ENCODE assay signal across 8 cellular contexts in genomic region chr3:63818282-63819150, GRCh38. TPM values are rescaled to one million over a fixed set of nuclear protein-coding genes. Genes with fewer than 3 reads are reported as not detected.
DNase-seq lines count a peak whose midpoint lies in the region; ATAC-seq and TF ChIP-seq lines count a peak whose summit lies in the region.

No MANE protein-coding gene starts in this region.

- H3K4me3 Mint-ChIP-seq in GM23338: no peak overlapping the region

- H3F3A ChIP-seq in GM23338 (replicated peaks; ENCODE audit: low read depth): no peaks in the 10 kb centered on the region

- H4K20me1 ChIP-seq in GM23338 (replicated peaks; ENCODE audit: insufficient read depth): no peaks in the 10 kb centered on the region

- ATAC-seq in GM23338 (peak; percentile 81), GM18858 (IDR thresholded peaks at IDR 0.05; ENCODE audit: unreplicated experiment) (no peak)

- no peaks in the 10 kb centered on the region for H3K9me2 ChIP-seq in GM23338 (ENCODE audit: insufficient read depth)

- H3K27ac ChIP-seq in GM23338 (ENCODE audit: low read depth) (no peak overlapping the region), iPS DF 6.9 (ENCODE audit: low read length) (no peak overlapping the region)

- DNase-seq in G401 (ENCODE audit: low spot score): peak; percentile 83
- DNase-seq in GM23338 (ENCODE audit: low spot score): peak; percentile 83
- peak; percentile 8 for DNase-seq in NCI-H1048 (lab: John Stamatoyannopoulos, UW)
- peak; percentile 1 for DNase-seq in T-helper 22 cell (ENCODE audit: low read depth)
- DNase-seq in astrocyte of the spinal cord (ENCODE audit: low read depth, low spot score): peak; percentile 65
- DNase-seq in iPS DF 6.9 (ENCODE audit: low read depth, low spot score): peak; percentile 45
- peak; percentile 65 for DNase-seq in stimulated activated CD4-positive, alpha-beta T cell treated with anti-CD3 and anti-CD28 coated beads, Interleukin-15, amount 100 ng/mL, for 24 hours

- H3K79me2 ChIP-seq in GM23338 (replicated peaks; ENCODE audit: insufficient read depth): no peaks in the 10 kb centered on the region

- H3K4me3 ChIP-seq in GM23338: no peak overlapping the region
- H3K4me3 ChIP-seq in astrocyte of the spinal cord (ENCODE audit: low read depth, low read length): no peak overlapping the region
- H3K4me3 ChIP-seq in iPS DF 6.9 (ENCODE audit: low read length): no peak overlapping the region

- peaks cover 17% of the 10 kb centered on the region for H3K4me1 Mint-ChIP-seq in GM23338

- no CpG with 5 or more reads among the region's 10 CpGs for WGBS in iPS DF 6.9 (ENCODE audit: insufficient coverage, insufficient read length)

- no peaks in the 10 kb centered on the region for H3K36me3 ChIP-seq in GM23338 (ENCODE audit: insufficient read depth)
- H3K36me3 ChIP-seq in iPS DF 6.9 (ENCODE audit: control insufficient read depth, insufficient read depth, low read length): no peaks in the 10 kb centered on the region

- TF ChIP-seq CTCF in GM23338 (conservative IDR thresholded peaks at IDR 0.05; ENCODE audit: low read depth in 2 of 2) (peak; percentile 94 to 97), astrocyte of the spinal cord (IDR thresholded peaks at IDR 0.05; ENCODE audit: low read depth, low read length) (peak; percentile 78)

- no peaks in the 10 kb centered on the region for H3K27me3 Mint-ChIP-seq in GM23338 (ENCODE audit: insufficient read depth, low read depth, poor library complexity)

- H3K9me3 ChIP-seq in iPS DF 6.9 (ENCODE audit: control insufficient read depth, insufficient read depth, low read length): no peaks in the 10 kb centered on the region

- no peak overlapping the region for H2AFZ ChIP-seq in GM23338

- no peaks in the 10 kb centered on the region for H3K9me3 Mint-ChIP-seq in GM23338

- no peaks in the 10 kb centered on the region for H3K36me3 Mint-ChIP-seq in GM23338 (ENCODE audit: low read depth)

- no peak overlapping the region for H3K4me2 ChIP-seq in GM23338

- in situ Hi-C loops in G401 (cut with HindIII; ENCODE audit: low sequenced_read_pairs) (no loop called here), astrocyte of the spinal cord (cut with HindIII; ENCODE audit: low sequenced_read_pairs) (no loop called here)

- H3K27ac Mint-ChIP-seq in GM23338: no peak overlapping the region

- H3K4me1 ChIP-seq in GM23338 (ENCODE audit: insufficient read depth): no peaks in the 10 kb centered on the region
- no peaks in the 10 kb centered on the region; the same call in 1 of the 2 replicates for H3K4me1 ChIP-seq in iPS DF 6.9 (ENCODE audit: control insufficient read depth, insufficient read depth, low read length)

- no peaks in the 10 kb centered on the region for H3K27me3 ChIP-seq in GM23338 (ENCODE audit: insufficient read depth)
- H3K27me3 ChIP-seq in iPS DF 6.9 (ENCODE audit: control insufficient read depth, insufficient read depth, low read length): no peaks in the 10 kb centered on the region

TF ChIP-seq in GM23338, 12 proteins besides CTCF, POLR2A, EP300 and RAD21 (continues in another document):
- no peak for TF ChIP-seq EZH2phosphoT487 (IDR thresholded peaks at IDR 0.05; ENCODE audit: unreplicated experiment)
- no peak for TF ChIP-seq CREB1 (CRISPR knock-in tag; IDR thresholded peaks at IDR 0.05; ENCODE audit: low read depth)
- TF ChIP-seq, protein P1, sequence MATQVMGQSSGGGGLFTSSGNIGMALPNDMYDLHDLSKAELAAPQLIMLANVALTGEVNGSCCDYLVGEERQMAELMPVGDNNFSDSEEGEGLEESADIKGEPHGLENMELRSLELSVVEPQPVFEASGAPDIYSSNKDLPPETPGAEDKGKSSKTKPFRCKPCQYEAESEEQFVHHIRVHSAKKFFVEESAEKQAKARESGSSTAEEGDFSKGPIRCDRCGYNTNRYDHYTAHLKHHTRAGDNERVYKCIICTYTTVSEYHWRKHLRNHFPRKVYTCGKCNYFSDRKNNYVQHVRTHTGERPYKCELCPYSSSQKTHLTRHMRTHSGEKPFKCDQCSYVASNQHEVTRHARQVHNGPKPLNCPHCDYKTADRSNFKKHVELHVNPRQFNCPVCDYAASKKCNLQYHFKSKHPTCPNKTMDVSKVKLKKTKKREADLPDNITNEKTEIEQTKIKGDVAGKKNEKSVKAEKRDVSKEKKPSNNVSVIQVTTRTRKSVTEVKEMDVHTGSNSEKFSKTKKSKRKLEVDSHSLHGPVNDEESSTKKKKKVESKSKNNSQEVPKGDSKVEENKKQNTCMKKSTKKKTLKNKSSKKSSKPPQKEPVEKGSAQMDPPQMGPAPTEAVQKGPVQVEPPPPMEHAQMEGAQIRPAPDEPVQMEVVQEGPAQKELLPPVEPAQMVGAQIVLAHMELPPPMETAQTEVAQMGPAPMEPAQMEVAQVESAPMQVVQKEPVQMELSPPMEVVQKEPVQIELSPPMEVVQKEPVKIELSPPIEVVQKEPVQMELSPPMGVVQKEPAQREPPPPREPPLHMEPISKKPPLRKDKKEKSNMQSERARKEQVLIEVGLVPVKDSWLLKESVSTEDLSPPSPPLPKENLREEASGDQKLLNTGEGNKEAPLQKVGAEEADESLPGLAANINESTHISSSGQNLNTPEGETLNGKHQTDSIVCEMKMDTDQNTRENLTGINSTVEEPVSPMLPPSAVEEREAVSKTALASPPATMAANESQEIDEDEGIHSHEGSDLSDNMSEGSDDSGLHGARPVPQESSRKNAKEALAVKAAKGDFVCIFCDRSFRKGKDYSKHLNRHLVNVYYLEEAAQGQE (IDR thresholded peaks at IDR 0.05; ENCODE audit: unreplicated experiment): no peak
- TF ChIP-seq, protein P2, sequence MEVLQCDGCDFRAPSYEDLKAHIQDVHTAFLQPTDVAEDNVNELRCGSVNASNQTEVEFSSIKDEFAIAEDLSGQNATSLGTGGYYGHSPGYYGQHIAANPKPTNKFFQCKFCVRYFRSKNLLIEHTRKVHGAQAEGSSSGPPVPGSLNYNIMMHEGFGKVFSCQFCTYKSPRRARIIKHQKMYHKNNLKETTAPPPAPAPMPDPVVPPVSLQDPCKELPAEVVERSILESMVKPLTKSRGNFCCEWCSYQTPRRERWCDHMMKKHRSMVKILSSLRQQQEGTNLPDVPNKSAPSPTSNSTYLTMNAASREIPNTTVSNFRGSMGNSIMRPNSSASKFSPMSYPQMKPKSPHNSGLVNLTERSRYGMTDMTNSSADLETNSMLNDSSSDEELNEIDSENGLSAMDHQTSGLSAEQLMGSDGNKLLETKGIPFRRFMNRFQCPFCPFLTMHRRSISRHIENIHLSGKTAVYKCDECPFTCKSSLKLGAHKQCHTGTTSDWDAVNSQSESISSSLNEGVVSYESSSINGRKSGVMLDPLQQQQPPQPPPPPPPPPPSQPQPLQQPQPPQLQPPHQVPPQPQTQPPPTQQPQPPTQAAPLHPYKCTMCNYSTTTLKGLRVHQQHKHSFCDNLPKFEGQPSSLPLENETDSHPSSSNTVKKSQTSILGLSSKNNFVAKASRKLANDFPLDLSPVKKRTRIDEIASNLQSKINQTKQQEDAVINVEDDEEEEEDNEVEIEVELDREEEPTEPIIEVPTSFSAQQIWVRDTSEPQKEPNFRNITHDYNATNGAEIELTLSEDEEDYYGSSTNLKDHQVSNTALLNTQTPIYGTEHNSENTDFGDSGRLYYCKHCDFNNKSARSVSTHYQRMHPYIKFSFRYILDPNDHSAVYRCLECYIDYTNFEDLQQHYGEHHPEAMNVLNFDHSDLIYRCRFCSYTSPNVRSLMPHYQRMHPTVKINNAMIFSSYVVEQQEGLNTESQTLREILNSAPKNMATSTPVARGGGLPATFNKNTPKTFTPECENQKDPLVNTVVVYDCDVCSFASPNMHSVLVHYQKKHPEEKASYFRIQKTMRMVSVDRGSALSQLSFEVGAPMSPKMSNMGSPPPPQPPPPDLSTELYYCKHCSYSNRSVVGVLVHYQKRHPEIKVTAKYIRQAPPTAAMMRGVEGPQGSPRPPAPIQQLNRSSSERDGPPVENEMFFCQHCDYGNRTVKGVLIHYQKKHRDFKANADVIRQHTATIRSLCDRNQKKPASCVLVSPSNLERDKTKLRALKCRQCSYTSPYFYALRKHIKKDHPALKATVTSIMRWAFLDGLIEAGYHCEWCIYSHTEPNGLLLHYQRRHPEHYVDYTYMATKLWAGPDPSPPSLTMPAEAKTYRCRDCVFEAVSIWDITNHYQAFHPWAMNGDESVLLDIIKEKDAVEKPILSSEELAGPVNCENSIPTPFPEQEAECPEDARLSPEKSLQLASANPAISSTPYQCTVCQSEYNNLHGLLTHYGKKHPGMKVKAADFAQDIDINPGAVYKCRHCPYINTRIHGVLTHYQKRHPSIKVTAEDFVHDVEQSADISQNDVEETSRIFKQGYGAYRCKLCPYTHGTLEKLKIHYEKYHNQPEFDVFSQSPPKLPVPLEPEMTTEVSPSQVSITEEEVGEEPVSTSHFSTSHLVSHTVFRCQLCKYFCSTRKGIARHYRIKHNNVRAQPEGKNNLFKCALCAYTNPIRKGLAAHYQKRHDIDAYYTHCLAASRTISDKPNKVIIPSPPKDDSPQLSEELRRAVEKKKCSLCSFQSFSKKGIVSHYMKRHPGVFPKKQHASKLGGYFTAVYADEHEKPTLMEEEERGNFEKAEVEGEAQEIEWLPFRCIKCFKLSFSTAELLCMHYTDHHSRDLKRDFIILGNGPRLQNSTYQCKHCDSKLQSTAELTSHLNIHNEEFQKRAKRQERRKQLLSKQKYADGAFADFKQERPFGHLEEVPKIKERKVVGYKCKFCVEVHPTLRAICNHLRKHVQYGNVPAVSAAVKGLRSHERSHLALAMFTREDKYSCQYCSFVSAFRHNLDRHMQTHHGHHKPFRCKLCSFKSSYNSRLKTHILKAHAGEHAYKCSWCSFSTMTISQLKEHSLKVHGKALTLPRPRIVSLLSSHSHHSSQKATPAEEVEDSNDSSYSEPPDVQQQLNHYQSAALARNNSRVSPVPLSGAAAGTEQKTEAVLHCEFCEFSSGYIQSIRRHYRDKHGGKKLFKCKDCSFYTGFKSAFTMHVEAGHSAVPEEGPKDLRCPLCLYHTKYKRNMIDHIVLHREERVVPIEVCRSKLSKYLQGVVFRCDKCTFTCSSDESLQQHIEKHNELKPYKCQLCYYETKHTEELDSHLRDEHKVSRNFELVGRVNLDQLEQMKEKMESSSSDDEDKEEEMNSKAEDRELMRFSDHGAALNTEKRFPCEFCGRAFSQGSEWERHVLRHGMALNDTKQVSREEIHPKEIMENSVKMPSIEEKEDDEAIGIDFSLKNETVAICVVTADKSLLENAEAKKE (CRISPR knock-in tag; IDR thresholded peaks at IDR 0.05): no peak
- no peak for TF ChIP-seq ZNF114 (CRISPR knock-in tag; IDR thresholded peaks at IDR 0.05)
- no peak for TF ChIP-seq STAT1 (IDR thresholded peaks at IDR 0.05; ENCODE audit: unreplicated experiment)

RNA-seq across cellular contexts. Expression of gene C3orf49, which starts 0.6 kb away (rescaled TPM):
- total RNA-seq in G401 (2014; rRNA removed; shearing (Covaris generic)): not detected in 2 replicates
- total RNA-seq in GM23338 (2014; rRNA removed; shearing (Covaris generic)): not detected in 2 replicates
- polyA plus RNA-seq in GM23338 (2016; fragmentation: Nextera tagmentation; extraction: Ambion mirVana): 0.23 TPM in 1 of 2 replicates, not detected in the other

RNA-seq across cellular contexts. Expression of gene THOC7, which starts 45.1 kb away (rescaled TPM):
- 76.3 and 127 TPM in 2 replicates for total RNA-seq in G401 (2014; rRNA removed; shearing (Covaris generic))
- 50.5 and 53.9 TPM in 2 replicates for total RNA-seq in GM23338 (2014; rRNA removed; shearing (Covaris generic))
- polyA plus RNA-seq in GM23338 (2016; fragmentation: Nextera tagmentation; extraction: Ambion mirVana): 154 and 166 TPM in 2 replicates

RNA-seq across cellular contexts. Expression of gene ATXN7, which starts 45.2 kb away (rescaled TPM):
- 5.0 and 5.8 TPM in 2 replicates for total RNA-seq in G401 (2014; rRNA removed; shearing (Covaris generic))
- 8.0 and 17.2 TPM in 2 replicates for total RNA-seq in GM23338 (2014; rRNA removed; shearing (Covaris generic))
- polyA plus RNA-seq in GM23338 (2016; fragmentation: Nextera tagmentation; extraction: Ambion mirVana): 3.2 and 4.0 TPM in 2 replicates

Comparison
In these comparisons a context has a peak if more than half of its experiments do, and no peak if none do; other contexts are left out.
1. DNase-seq: peak in every context shown above with its lines; median percentile 83 in G401; 83 in GM23338; 65 in astrocyte of the spinal cord; 65 in stimulated activated CD4-positive, alpha-beta T cell treated with anti-CD3 and anti-CD28 coated beads, Interleukin-15, amount 100 ng/mL, for 24 hours; 45 in iPS DF 6.9; 8 in NCI-H1048; 1 in T-helper 22 cell.